Comparison of ENCODE assay signal across 17 cellular contexts in genomic region chr1:155131846-155132245, GRCh38. TPM values are rescaled to one million over a fixed set of nuclear protein-coding genes. Genes with fewer than 3 reads are reported as not detected.
DNase-seq lines count a peak whose midpoint lies in the region; ATAC-seq and TF ChIP-seq lines count a peak whose summit lies in the region.
"Had no signal": no experiment of that assay in that cellular context is flagged by ENCODE, and none has a peak within 500 bp of the region (broad histone marks: within the 10 kb centered on the region; RNA-seq: fewer than 3 reads in every experiment).

No MANE protein-coding gene starts in this region.

- peaks cover 42% of the 10 kb centered on the region for H3K27me3 Mint-ChIP-seq in CD4-positive, CD25-positive, alpha-beta regulatory T cell

- H2BK5ac ChIP-seq in trophoblast cell (ENCODE audit: low read depth, low read length, poor library complexity) = no peak overlapping the region

- no peak overlapping the region for H3K14ac ChIP-seq in trophoblast cell (ENCODE audit: low read length)

- H3K79me2 ChIP-seq in trophoblast cell (ENCODE audit: control insufficient read depth, insufficient read depth, low read length, poor library complexity) = peaks cover 38% of the 10 kb centered on the region

- TF ChIP-seq CTCF in RWPE1 (conservative IDR thresholded peaks at IDR 0.05; ENCODE audit: low read depth) = no peak

- peak overlapping the region in 3 of 4 donors; percentile 29 to 81 (median 50) for H3K4me3 Mint-ChIP-seq in CD4-positive, CD25-positive, alpha-beta regulatory T cell
- H3K4me3 Mint-ChIP-seq: B cell had no signal

- no peak overlapping the region for H3K23ac ChIP-seq in trophoblast cell (ENCODE audit: low read length)

- peaks cover 9 to 62% (median 33%) of the 10 kb centered on the region in 4 donors for H3K4me1 Mint-ChIP-seq in CD4-positive, CD25-positive, alpha-beta regulatory T cell

- WGBS in right cardiac atrium = 46% methylated on average over 2 of the region's 2 CpGs
- no CpG with 5 or more reads among the region's 2 CpGs for whole genome bisulfite sequencing in trophoblast cell (ENCODE audit: extremely low coverage, insufficient coverage, insufficient read length)

- H3K4me2 ChIP-seq in trophoblast cell (ENCODE audit: low read length) = no peak overlapping the region

- no peak overlapping the region for H2AFZ ChIP-seq in trophoblast cell (ENCODE audit: insufficient read depth, low read length, poor library complexity)

- POLR2A ChIA-PET in RWPE1 (lab: Yijun Ruan, JAX; ENCODE audit: low non-redundant PET) = no interaction called here

- H2BK120ac ChIP-seq in trophoblast cell (ENCODE audit: insufficient read depth, low read length, poor library complexity) = no peak overlapping the region

- no peak overlapping the region for H2AK5ac ChIP-seq in trophoblast cell (ENCODE audit: low read length)

- no peaks in the 10 kb centered on the region for H3K9me3 ChIP-seq in CD4-positive, CD25-positive, alpha-beta regulatory T cell (ENCODE audit: control insufficient read depth in 2 of 2, low read length in 2 of 2)
- H3K9me3 ChIP-seq in right cardiac atrium (ENCODE audit: control insufficient read depth, low read length) = no peaks in the 10 kb centered on the region
- peaks cover 2% of the 10 kb centered on the region for H3K9me3 ChIP-seq in trophoblast cell (ENCODE audit: insufficient read depth, low read depth, low read length)
- H3K9me3 ChIP-seq: ovary had no signal

- H3K79me1 ChIP-seq in trophoblast cell (ENCODE audit: low read length) = peaks cover 51% of the 10 kb centered on the region

- H3K36me3 ChIP-seq in CD4-positive, CD25-positive, alpha-beta regulatory T cell (ENCODE audit: control insufficient read depth, insufficient read depth, low read length) = no peaks in the 10 kb centered on the region
- peaks cover 32 to 33% of the 10 kb centered on the region in 2 experiments for H3K36me3 ChIP-seq in trophoblast cell (ENCODE audit: control insufficient read depth in 1 of 2, insufficient read depth in 2 of 2, low read length in 2 of 2)
- H3K36me3 ChIP-seq: ovary had no signal

- DNase-seq in CD4-positive, CD25-positive, alpha-beta regulatory T cell = no peak
- no peak for DNase-seq in RWPE1 (ENCODE audit: low spot score)
- DNase-seq in right cardiac atrium = no peak
- no peak for DNase-seq in trophoblast cell
- no peak for DNase-seq in NCI-H2171 (lab: John Stamatoyannopoulos, UW)
- no peak for DNase-seq in foreskin melanocyte
- DNase-seq in mucosa of gallbladder (ENCODE audit: low spot score) = no peak
- DNase-seq: DMS79 treated with DMSO at 0.1 percent for 48 hours; hypothalamus; mesendoderm; NCI-H1417 treated with DMSO at 0.1 percent for 48 hours; ovary; stimulated activated CD4-positive, alpha-beta T cell treated with anti-CD3 and anti-CD28 coated beads, Interleukin-12 subunit alpha, Interleukin-12 subunit beta, amount 100 ng/mL, for 4 hours; WERI-Rb-1 had no signal

- CTCF ChIA-PET in RWPE1 (lab: Yijun Ruan, JAX) = interaction anchor here (2.6 kb wide), 1 partner anchor 41 kb away, joined by 9 read pairs; the partner anchor contains the start of gene KRTCAP2

- no peak overlapping the region for H3K27ac ChIP-seq in CD4-positive, CD25-positive, alpha-beta regulatory T cell (ENCODE audit: insufficient read depth, low read length, poor library complexity, severe bottlenecking)
- peak overlapping the region; percentile 99 for H3K27ac ChIP-seq in RWPE1
- H3K27ac ChIP-seq in right cardiac atrium (ENCODE audit: low read length) = peak overlapping the region; percentile 49
- peak overlapping the region; percentile 99 for H3K27ac ChIP-seq in trophoblast cell (ENCODE audit: low read depth, low read length)
- H3K27ac ChIP-seq: ovary, WERI-Rb-1 had no signal

- ATAC-seq in CD4-positive, CD25-positive, alpha-beta regulatory T cell (ENCODE audit: low read depth in 2 of 2) = no peak
- ATAC-seq in right cardiac atrium (no peak), esophagus mucosa (no peak)
- ATAC-seq: activated naive CD4-positive, alpha-beta T cell treated with anti-CD3 and anti-CD28 coated beads, Interleukin-2, amount 50 U/mL, for 72 hours had no signal

- no peak overlapping the region for H3K4ac ChIP-seq in trophoblast cell (ENCODE audit: low read depth, low read length)

- no peak overlapping the region for H3K9ac ChIP-seq in trophoblast cell (ENCODE audit: low read length)

- H3K27ac Mint-ChIP-seq in CD4-positive, CD25-positive, alpha-beta regulatory T cell = no peak overlapping the region
- H3K27ac Mint-ChIP-seq: B cell had no signal

- no peak overlapping the region for H3K18ac ChIP-seq in trophoblast cell (ENCODE audit: low read length)

- H4K91ac ChIP-seq in trophoblast cell (ENCODE audit: low read depth, low read length) = no peak overlapping the region

- no peak overlapping the region for H4K12ac ChIP-seq in trophoblast cell (ENCODE audit: low read depth, low read length)

- peaks cover 8% of the 10 kb centered on the region for H3K27me3 ChIP-seq in CD4-positive, CD25-positive, alpha-beta regulatory T cell (ENCODE audit: control insufficient read depth, insufficient read depth, low read length)
- no peaks in the 10 kb centered on the region for H3K27me3 ChIP-seq in right cardiac atrium (ENCODE audit: control insufficient read depth, insufficient read depth)
- H3K27me3 ChIP-seq in trophoblast cell (ENCODE audit: insufficient read depth, low read length) = no peaks in the 10 kb centered on the region
- H3K27me3 ChIP-seq: ovary had no signal

- H2BK12ac ChIP-seq in trophoblast cell (ENCODE audit: low read length) = no peak overlapping the region

- peaks cover 41% of the 10 kb centered on the region for H3K4me1 ChIP-seq in CD4-positive, CD25-positive, alpha-beta regulatory T cell (ENCODE audit: control insufficient read depth, insufficient read depth, low read length, poor library complexity, severe bottlenecking)
- H3K4me1 ChIP-seq in right cardiac atrium (ENCODE audit: control insufficient read depth, insufficient read depth, low read length) = peaks cover 6% of the 10 kb centered on the region
- peaks cover 31 to 35% of the 10 kb centered on the region in 2 experiments for H3K4me1 ChIP-seq in trophoblast cell (ENCODE audit: control insufficient read depth in 1 of 2, insufficient read depth in 2 of 2, low read length in 2 of 2)

- intact Hi-C loops in right cardiac atrium (cut with DNase I) = no loop called here

- H3K4me3 ChIP-seq in CD4-positive, CD25-positive, alpha-beta regulatory T cell (ENCODE audit: low read depth, low read length) = no peak overlapping the region
- H3K4me3 ChIP-seq in right cardiac atrium (ENCODE audit: low read length) (no peak overlapping the region), trophoblast cell (ENCODE audit: low read depth, low read length) (no peak overlapping the region)
- H3K4me3 ChIP-seq: ovary had no signal

- no peaks in the 10 kb centered on the region for H3K9me3 Mint-ChIP-seq in CD4-positive, CD25-positive, alpha-beta regulatory T cell
- H3K9me3 Mint-ChIP-seq: activated naive CD4-positive, alpha-beta T cell treated with anti-CD3 and anti-CD28 coated beads, Interleukin-2, amount 50 U/mL, for 72 hours had no signal

- peaks cover 6% of the 10 kb centered on the region for H3K36me3 Mint-ChIP-seq in CD4-positive, CD25-positive, alpha-beta regulatory T cell

- no peak overlapping the region for H4K8ac ChIP-seq in trophoblast cell (ENCODE audit: low read depth, low read length)

RNA-seq across cellular contexts. Expression of gene SLC50A1, which starts 3.8 kb away (rescaled TPM):
- 24.1 TPM for total RNA-seq in CD4-positive, CD25-positive, alpha-beta regulatory T cell
- 10 to 100 TPM; 45.1 to 59.3 (median 46.0) TPM for polyA plus RNA-seq in CD4-positive, CD25-positive, alpha-beta regulatory T cell
- total RNA-seq in right cardiac atrium = 10 to 100 TPM in 2 of 4 donors, 1 to 10 TPM in 2; 8.1 to 10.1 (median 9.3) TPM
- polyA plus RNA-seq in right cardiac atrium = 13.6 TPM
- polyA plus RNA-seq in trophoblast cell (2013) = 39.1 and 39.3 TPM in 2 replicates
- 42.9 TPM for total RNA-seq in esophagus mucosa
- total RNA-seq in mucosa of gallbladder = 54.7 TPM

RNA-seq across cellular contexts. Expression of gene EFNA1, which starts 4.2 kb away (rescaled TPM):
- 0.30 TPM for total RNA-seq in CD4-positive, CD25-positive, alpha-beta regulatory T cell
- polyA plus RNA-seq in CD4-positive, CD25-positive, alpha-beta regulatory T cell = 1 to 10 TPM; 1.4 to 6.8 (median 3.3) TPM
- total RNA-seq in right cardiac atrium (10 to 100 TPM; 25.4 to 41.4 (median 36.4) TPM), esophagus mucosa (40.9 TPM), mucosa of gallbladder (100.0 TPM)
- 28.8 TPM for polyA plus RNA-seq in right cardiac atrium
- polyA plus RNA-seq in trophoblast cell (2013) = 81.6 and 84.2 TPM in 2 replicates
- total RNA-seq: B cell had no signal

RNA-seq across cellular contexts. Expression of gene DPM3, which starts 8.5 kb away (rescaled TPM):
- total RNA-seq in CD4-positive, CD25-positive, alpha-beta regulatory T cell = 28.1 TPM
- polyA plus RNA-seq in CD4-positive, CD25-positive, alpha-beta regulatory T cell = 100 to 1,000 TPM in 3 of 4 donors, 10 to 100 TPM in 1; 98.3 to 116 (median 101) TPM
- total RNA-seq in right cardiac atrium = 10 to 100 TPM; 71.2 to 81.6 (median 74.6) TPM
- 186 TPM for polyA plus RNA-seq in right cardiac atrium
- 143 and 148 TPM in 2 replicates for polyA plus RNA-seq in trophoblast cell (2013)
- total RNA-seq in esophagus mucosa = 62.4 TPM
- total RNA-seq in mucosa of gallbladder = 130 TPM

RNA-seq across cellular contexts. Expression of gene KRTCAP2, which starts 41.3 kb away (rescaled TPM):
- total RNA-seq in CD4-positive, CD25-positive, alpha-beta regulatory T cell = 122 TPM
- polyA plus RNA-seq in CD4-positive, CD25-positive, alpha-beta regulatory T cell = 100 to 1,000 TPM; 468 to 537 (median 507) TPM
- total RNA-seq in right cardiac atrium = 100 to 1,000 TPM; 122 to 150 (median 130) TPM
- polyA plus RNA-seq in right cardiac atrium = 217 TPM
- 237 TPM in 2 replicates for polyA plus RNA-seq in trophoblast cell (2013)
- 111 TPM for total RNA-seq in esophagus mucosa
- 158 TPM for total RNA-seq in mucosa of gallbladder

RNA-seq across cellular contexts. Expression of gene TRIM46, which starts 41.8 kb away (rescaled TPM):
- total RNA-seq in CD4-positive, CD25-positive, alpha-beta regulatory T cell = 6.1 TPM
- 1 to 10 TPM in 2 of 4 donors, under 1 TPM in 2; 0.44 to 1.6 (median 0.78) TPM for polyA plus RNA-seq in CD4-positive, CD25-positive, alpha-beta regulatory T cell
- under 1 TPM; 0.17 to 0.37 (median 0.26) TPM for total RNA-seq in right cardiac atrium
- polyA plus RNA-seq in right cardiac atrium = 0.18 TPM
- polyA plus RNA-seq in trophoblast cell (2013) = 0.81 and 0.85 TPM in 2 replicates
- total RNA-seq in esophagus mucosa = 0.12 TPM
- total RNA-seq in mucosa of gallbladder = 0.83 TPM

Comparison
In these comparisons a context has a peak if more than half of its experiments do, and no peak if none do; other contexts are left out.
1. RNA of gene EFNA1, which starts 4.2 kb away (total RNA-seq): 100.0 TPM in mucosa of gallbladder (single experiment), 40.9 TPM in esophagus mucosa (single experiment) and 25.4 to 41.4 TPM in right cardiac atrium; 0.30 TPM in CD4-positive, CD25-positive, alpha-beta regulatory T cell (single experiment); every median in the first group is over 10 times any median in the second.